In the genomic region with DNA sequence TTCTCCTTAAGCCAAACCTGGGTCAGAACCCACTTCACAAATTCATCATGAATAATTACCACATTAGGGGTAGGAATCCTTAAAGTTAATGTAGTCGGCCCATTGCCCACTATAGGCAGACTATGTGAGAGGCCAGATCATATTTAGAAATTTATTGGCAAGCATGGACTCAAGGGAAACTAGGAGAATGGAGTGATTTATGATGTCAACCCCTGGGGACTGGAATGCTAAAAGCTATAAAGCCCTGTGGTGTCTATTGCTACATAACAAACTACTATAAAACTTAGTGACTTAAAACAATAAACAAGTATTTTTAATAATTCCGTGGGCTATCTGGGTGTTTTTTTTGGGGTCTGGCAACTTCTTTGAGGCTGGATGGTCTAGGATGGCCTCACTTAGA, we compare ENCODE assay signal across 27 cellular contexts.
"Had no signal": no experiment of that assay in that cellular context is flagged by ENCODE, and none has a peak within 500 bp of the region (broad histone marks: within the 10 kb centered on the region; RNA-seq: fewer than 3 reads in every experiment).

No MANE protein-coding gene starts in this region.

- DNase-seq: naive thymus-derived CD8-positive, alpha-beta T cell; nephron progenitor cell; nucleus accumbens; ovary; posterior cingulate gyrus; psoas muscle; right cardiac atrium; right lobe of liver; sigmoid colon; small intestine; stimulated activated CD4-positive, alpha-beta T cell treated with anti-CD3 and anti-CD28 coated beads, Interleukin-15, amount 100 ng/mL, for 24 hours; stimulated activated CD4-positive, alpha-beta T cell treated with anti-CD3 and anti-CD28 coated beads, Interleukin-2, amount 100 ng/mL, for 24 hours; stimulated activated CD4-positive, alpha-beta T cell treated with anti-CD3 and anti-CD28 coated beads, Interleukin-2, amount 100 ng/mL, for 48 hours; stimulated activated CD4-positive, alpha-beta T cell treated with anti-CD3 and anti-CD28 coated beads, Interleukin-4, amount 100 ng/mL, for 24 hours; stimulated activated naive B cell treated with anti-CD40 and anti-IgM and Interleukin-4, amounts not matched to agents 10 μg/mL and 1 μg/mL and 100 μg/mL, for 72 hours; stimulated activated naive CD4-positive, alpha-beta T cell treated with Interleukin-2 at 50 U/mL for 16 hours; stomach; thyroid gland; trophoblast cell; upper lobe of left lung had no signal

- H3K4me3 ChIP-seq: ovary, psoas muscle, right lobe of liver, sigmoid colon, stomach, thoracic aorta, thyroid gland, tibial nerve, upper lobe of left lung, vagina had no signal

- H3K27ac ChIP-seq: neutrophil, ovary, parathyroid adenoma, psoas muscle, right lobe of liver, sigmoid colon, stomach, thoracic aorta, thyroid gland, tibial nerve, upper lobe of left lung, vagina had no signal

- H3K4me1 ChIP-seq: parathyroid adenoma, psoas muscle, right lobe of liver, sigmoid colon, thyroid gland, tibial nerve, upper lobe of left lung, vagina had no signal

- H3K27me3 ChIP-seq: neutrophil, ovary, right lobe of liver, sigmoid colon, stomach, thyroid gland, tibial nerve, upper lobe of left lung, vagina had no signal

- ATAC-seq: naive thymus-derived CD8-positive, alpha-beta T cell; natural killer cell treated with Interleukin-12 subunit alpha and Interleukin-12 subunit beta and Interleukin-15 and Interleukin-18, amount 100 ng/mL, for 72 hours; psoas muscle; right cardiac atrium; right lobe of liver; stimulated activated effector memory CD8-positive, alpha-beta T cell treated with anti-CD3 and anti-CD28 coated beads, Interleukin-12 subunit alpha, Interleukin-12 subunit beta, amount 100 ng/mL, for 72 hours; stimulated activated naive B cell treated with anti-CD40 and anti-IgM and Interleukin-4, amounts not matched to agents 10 μg/mL and 1 μg/mL and 100 μg/mL, for 72 hours had no signal
